10 cellular contexts compared by ENCODE assay signal in the genomic region with DNA sequence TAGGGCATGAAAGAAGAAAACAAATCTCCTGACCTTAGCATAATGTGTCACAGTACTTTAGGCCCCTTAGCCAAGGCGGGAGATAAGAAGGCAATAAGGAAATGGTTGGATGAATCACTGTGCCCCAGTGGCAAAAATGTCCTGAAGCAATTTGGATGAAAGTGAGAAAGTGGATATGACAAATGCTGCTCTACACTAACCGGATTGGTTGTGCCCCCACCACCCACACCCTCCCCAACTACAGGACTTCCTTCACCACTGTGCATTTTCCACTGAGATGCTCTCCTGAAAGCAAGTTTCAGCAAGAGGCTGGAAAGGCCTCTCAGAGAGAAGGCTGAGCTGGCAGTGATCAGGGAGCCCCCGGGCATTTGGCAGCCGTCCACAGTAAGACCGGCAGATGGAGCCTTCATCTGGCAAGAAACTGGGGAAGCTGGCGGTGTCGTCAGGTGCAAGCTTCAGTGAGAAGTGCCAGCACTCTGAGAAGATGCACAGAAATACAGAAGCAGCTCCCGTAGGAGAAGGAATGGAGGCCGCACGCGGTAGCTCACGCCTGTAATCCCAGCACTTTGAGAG.
A peak's percentile ranks its signal among the peaks of the same experiment; 100 is the strongest.
DNase-seq lines count a peak whose midpoint lies in the region; ATAC-seq and TF ChIP-seq lines count a peak whose summit lies in the region.
"Had no signal": no experiment of that assay in that cellular context is flagged by ENCODE, and none has a peak within 500 bp of the region (broad histone marks: within the 10 kb centered on the region; RNA-seq: fewer than 3 reads in every experiment).

No MANE protein-coding gene starts in this region.

- no peaks in the 10 kb centered on the region for H3K9me3 Mint-ChIP-seq in nephron progenitor cell
- H3K9me3 Mint-ChIP-seq: neural crest cell had no signal

- no peak overlapping the region for H3K4me3 Mint-ChIP-seq in nephron progenitor cell
- H3K4me3 Mint-ChIP-seq: neural crest cell had no signal

- no peaks in the 10 kb centered on the region for H3K4me1 Mint-ChIP-seq in nephron progenitor cell
- H3K4me1 Mint-ChIP-seq: neural crest cell had no signal

- DNase-seq in activated CD4-positive, alpha-beta T cell treated with anti-CD3 and anti-CD28 coated beads for 24 hours (ENCODE audit: low read depth in 2 of 2): peak; percentile 3 to 32
- DNase-seq in activated CD4-positive, alpha-beta T cell treated with anti-CD3 and anti-CD28 coated beads, Interleukin-2, amount 50 U/mL, for 1 hour: no peak
- DNase-seq in NCI-H2171 (lab: John Stamatoyannopoulos, UW) (peak; percentile 84), amniotic stem cell (lab: John Stamatoyannopoulos, UW) (peak; percentile 69), kidney tubule cell (ENCODE audit: low spot score) (peak; percentile 91), nephron progenitor cell (no peak)

- H3K27me3 Mint-ChIP-seq in nephron progenitor cell (ENCODE audit: low read depth, poor library complexity): no peaks in the 10 kb centered on the region

- no peak for TF ChIP-seq CTCF in nephron progenitor cell (IDR thresholded peaks at IDR 0.05)

- H3K27ac Mint-ChIP-seq in nephron progenitor cell: no peak overlapping the region

- ATAC-seq in HG03135 (IDR thresholded peaks at IDR 0.05; ENCODE audit: unreplicated experiment): no peak

- H3K36me3 Mint-ChIP-seq in nephron progenitor cell (ENCODE audit: low read depth): peaks cover 7% of the 10 kb centered on the region

- H3K27ac ChIP-seq in temporal lobe (ENCODE audit: low read depth, low read length): peak overlapping the region; percentile 44
- H3K27ac ChIP-seq: BLaER1 treated with 17β-estradiol and CSF1 and Interleukin-3, amounts not matched to agents 10 nM and 100 nM had no signal

Comparison
In these comparisons a context has a peak if more than half of its experiments do, and no peak if none do; other contexts are left out.
1. DNase-seq: peak in activated CD4-positive, alpha-beta T cell treated with anti-CD3 and anti-CD28 coated beads for 24 hours (2 of 2), NCI-H2171 (single experiment), amniotic stem cell (single experiment) and kidney tubule cell (single experiment); none in activated CD4-positive, alpha-beta T cell treated with anti-CD3 and anti-CD28 coated beads, Interleukin-2, amount 50 U/mL, for 1 hour (single experiment) and nephron progenitor cell (single experiment).